ENCODE assay signal across 8 cellular contexts in genomic region chr11:2532704-2533641, GRCh38.
A peak's percentile ranks its signal among the peaks of the same experiment; 100 is the strongest.
DNase-seq lines count a peak whose midpoint lies in the region; ATAC-seq and TF ChIP-seq lines count a peak whose summit lies in the region.

No MANE protein-coding gene starts in this region.

- H2AFZ ChIP-seq in neural cell (ENCODE audit: low read depth, low read length): peak overlapping the region; percentile 40

- no peaks in the 10 kb centered on the region for H4K20me1 ChIP-seq in neural cell (ENCODE audit: insufficient read depth)

- TF ChIP-seq CTCF in fibroblast of villous mesenchyme (IDR thresholded peaks at IDR 0.05; ENCODE audit: insufficient read depth, low read depth, low read length) (peak; percentile 96), neural cell (IDR thresholded peaks at IDR 0.05; ENCODE audit: poor library complexity, severe bottlenecking) (peak; percentile 100)

- no peaks in the 10 kb centered on the region for H3F3A ChIP-seq in neural cell (ENCODE audit: insufficient read depth, low read length, poor library complexity, severe bottlenecking)

- no peaks in the 10 kb centered on the region for H3K79me2 ChIP-seq in neural cell (replicated peaks; ENCODE audit: insufficient read depth, low read length)

- H3K9ac ChIP-seq in neural cell (ENCODE audit: low read length): peak overlapping the region; percentile 38

- H3K4me3 ChIP-seq in fibroblast of villous mesenchyme (ENCODE audit: low read depth, low read length) (peak overlapping the region; percentile 1), neural cell (ENCODE audit: low read length) (no peak overlapping the region)

- H3K27me3 ChIP-seq in neural cell (ENCODE audit: insufficient read depth, low read depth, low read length): no peaks in the 10 kb centered on the region

- no peak overlapping the region for H3K4me2 ChIP-seq in neural cell (ENCODE audit: low read length)

- in situ Hi-C loops in Caki2 (cut with HindIII; ENCODE audit: low pct_unique_long_range_greater_than_20kb, low sequenced_read_pairs): no loop called here

- no peaks in the 10 kb centered on the region for H3K9me3 ChIP-seq in neural cell (ENCODE audit: low read length)

- H3K27ac ChIP-seq in neural cell (ENCODE audit: low read length): no peak overlapping the region

- no peaks in the 10 kb centered on the region for H3K36me3 ChIP-seq in neural cell (ENCODE audit: insufficient read depth, low read length)

- peak; percentile 100 for TF ChIP-seq RAD21 in neural cell (conservative IDR thresholded peaks at IDR 0.05)

- peak; percentile 75 for DNase-seq in Caki2 (ENCODE audit: low read depth)
- peak; percentile 82 for DNase-seq in M059J (ENCODE audit: low read depth)
- peak; percentile 55 to 72 for DNase-seq in SHP77 (lab: John Stamatoyannopoulos, UW)
- peak; percentile 84 for DNase-seq in activated T-helper 9 cell treated with anti-CD3 and anti-CD28 coated beads, Interleukin-2, amount 50 U/mL, for 16 hours (ENCODE audit: low read depth)
- DNase-seq in fibroblast of villous mesenchyme (ENCODE audit: low read depth): peak; percentile 89
- peak; percentile 87 for DNase-seq in stimulated activated naive CD4-positive, alpha-beta T cell treated with Interleukin-2 at 50 U/mL for 16 hours (lab: John Stamatoyannopoulos, UW)

- ATAC-seq in GM21717 (IDR thresholded peaks at IDR 0.05; ENCODE audit: unreplicated experiment): peak; percentile 64

- no peaks in the 10 kb centered on the region for H3K9me2 ChIP-seq in neural cell (ENCODE audit: insufficient read depth, low read length)

- no peak for TF ChIP-seq EP300 in neural cell (conservative IDR thresholded peaks at IDR 0.05; ENCODE audit: poor library complexity, severe bottlenecking)

TF ChIP-seq in neural cell, 6 proteins besides CTCF, POLR2A, EP300 and RAD21:
- TF ChIP-seq REST (IDR thresholded peaks at IDR 0.05; ENCODE audit: borderline replicate concordance): no peak
- no peak for TF ChIP-seq POLR2AphosphoS5 (IDR thresholded peaks at IDR 0.05)
- TF ChIP-seq SMC3 (conservative IDR thresholded peaks at IDR 0.05; ENCODE audit: poor library complexity): peak; percentile 100
- TF ChIP-seq MXI1 (conservative IDR thresholded peaks at IDR 0.05; ENCODE audit: poor library complexity, severe bottlenecking): peak; percentile 44
- TF ChIP-seq TAF1 (IDR thresholded peaks at IDR 0.05; ENCODE audit: low read depth): peak; percentile 50
